Comparison of ENCODE assay signal across 17 cellular contexts in the genomic region with DNA sequence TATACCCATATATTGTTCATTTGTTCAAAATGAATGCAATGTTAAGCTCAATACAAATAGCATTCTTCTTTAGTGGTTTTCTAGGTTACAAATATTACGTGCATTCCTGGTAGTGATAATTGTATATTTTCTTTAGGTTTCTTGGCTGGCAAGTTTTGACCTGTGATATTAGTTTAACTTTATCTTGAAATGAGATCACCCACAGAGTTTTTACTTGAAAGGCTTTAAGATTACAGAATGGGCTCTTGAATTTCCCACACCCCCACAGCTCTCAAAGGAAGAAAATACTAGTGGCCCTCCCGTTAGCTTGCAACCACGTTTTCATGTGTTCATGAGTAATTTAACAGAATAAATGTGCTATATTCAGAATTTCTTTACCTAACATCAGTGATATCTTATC.
DNase-seq lines count a peak whose midpoint lies in the region; ATAC-seq, FAIRE-seq and TF ChIP-seq lines count a peak whose summit lies in the region.
"Had no signal": no experiment of that assay in that cellular context is flagged by ENCODE, and none has a peak within 500 bp of the region (broad histone marks: within the 10 kb centered on the region; RNA-seq: fewer than 3 reads in every experiment).

No MANE protein-coding gene starts in this region.

- H3K4me2 ChIP-seq in GM12878 (ENCODE audit: control insufficient read depth, insufficient read depth), result no peak overlapping the region
- no peak overlapping the region for H3K4me2 ChIP-seq in osteoblast (ENCODE audit: insufficient read depth, low read length)
- H3K4me2 ChIP-seq: A549, GM23338 had no signal

- no peak overlapping the region for H3K27ac ChIP-seq in GM12878 (ENCODE audit: control insufficient read depth, insufficient read depth)
- H3K27ac ChIP-seq in osteoblast (ENCODE audit: low read depth, low read length), result no peak overlapping the region
- H3K27ac ChIP-seq in A673 (ENCODE audit: low read depth, low read length, poor library complexity, severe bottlenecking), result no peak overlapping the region
- H3K27ac ChIP-seq in ascending aorta, result no peak overlapping the region
- H3K27ac ChIP-seq: A549 had no signal

- H3K4me3 ChIP-seq in GM12878 (no peak overlapping the region), epithelial cell of esophagus (ENCODE audit: low read length) (no peak overlapping the region), osteoblast (ENCODE audit: insufficient read depth, low read length) (no peak overlapping the region), A673 (ENCODE audit: low read depth, low read length, poor library complexity, severe bottlenecking) (no peak overlapping the region), ascending aorta (no peak overlapping the region)
- H3K4me3 ChIP-seq: A549, GM23338 had no signal

- ATAC-seq in GM12878 (no peak), GM21360 (IDR thresholded peaks at IDR 0.05; ENCODE audit: unreplicated experiment) (no peak)
- ATAC-seq: A549; CD8-positive, alpha-beta T cell; GM23338 had no signal

- peaks cover 1% of the 10 kb centered on the region for H3K36me3 Mint-ChIP-seq in osteocyte (ENCODE audit: unreplicated experiment)
- H3K36me3 Mint-ChIP-seq: CD14-positive monocyte; CD8-positive, alpha-beta T cell; IgD-negative memory B cell had no signal

- RAD21 ChIA-PET in GM12878 (lab: Charles Lee; ENCODE audit: unreplicated experiment), result no interaction called here

- CTCF ChIA-PET in GM12878 (lab: Yijun Ruan, JAX), result interaction anchor here (0.8 kb wide), 1 partner anchor 9 kb away, joined by 3 read pairs; no protein-coding TSS in a partner anchor
- CTCF ChIA-PET in A673 (lab: Charles Lee), result no interaction called here

- H3K4me3 Mint-ChIP-seq in osteocyte (ENCODE audit: unreplicated experiment), result no peak overlapping the region
- H3K4me3 Mint-ChIP-seq: CD14-positive monocyte; CD8-positive, alpha-beta T cell; GM23338; IgD-negative memory B cell had no signal

- no peaks in the 10 kb centered on the region for H3K4me1 Mint-ChIP-seq in osteocyte (ENCODE audit: unreplicated experiment)
- H3K4me1 Mint-ChIP-seq: CD14-positive monocyte, GM23338, IgD-negative memory B cell had no signal

- TF ChIP-seq EP300 in GM12878 (IDR thresholded peaks at IDR 0.05; ENCODE audit: borderline replicate concordance in 1 of 2, control insufficient read depth in 1 of 2, low read depth in 2 of 2, low read length in 2 of 2), result no peak

- H3K79me2 ChIP-seq in GM12878 (ENCODE audit: control insufficient read depth, insufficient read depth, low read length), result no peaks in the 10 kb centered on the region
- H3K79me2 ChIP-seq in osteoblast (ENCODE audit: insufficient read depth, low read length), result no peaks in the 10 kb centered on the region

- H3K27me3 Mint-ChIP-seq in osteocyte (ENCODE audit: unreplicated experiment), result no peaks in the 10 kb centered on the region
- H3K27me3 Mint-ChIP-seq: IgD-negative memory B cell had no signal

- peaks cover 11% of the 10 kb centered on the region for H3K9me3 Mint-ChIP-seq in osteocyte (ENCODE audit: unreplicated experiment)
- H3K9me3 Mint-ChIP-seq: CD8-positive, alpha-beta T cell had no signal

- DNase-seq in GM12878 (ENCODE audit: low read depth, low spot score) (no peak), epithelial cell of esophagus (ENCODE audit: low read depth) (peak; percentile 7), osteoblast (ENCODE audit: insufficient read length, low spot score, missing footprints) (no peak), A673 (ENCODE audit: low spot score) (no peak), osteocyte (ENCODE audit: extremely low spot score, unreplicated experiment) (no peak), ascending aorta (ENCODE audit: low spot score in 2 of 2) (no peak)
- DNase-seq: Caco-2; CD8-positive, alpha-beta T cell; DND-41; GF-D8; H7 had no signal

- H4K20me1 ChIP-seq in GM12878 (ENCODE audit: control insufficient read depth, insufficient read depth) (no peaks in the 10 kb centered on the region), osteoblast (ENCODE audit: insufficient read depth, low read length) (no peaks in the 10 kb centered on the region)

- SMC1A ChIA-PET in GM12878 (lab: Charles Lee; ENCODE audit: uncharacterized antibody, unreplicated experiment), result interaction anchor here (0.9 kb wide), 1 partner anchor 46 kb away, joined by 3 read pairs; no protein-coding TSS in a partner anchor

- FAIRE-seq in GM12878 (lab: Jason Lieb, UNC), result no peak
- FAIRE-seq: A549, GM18507 had no signal

- 24% methylated on average over 3 of the region's 3 CpGs for WGBS in GM12878 (ENCODE audit: insufficient coverage, insufficient replicate concordance, low lambda C conversion rate, missing lambda C conversion rate)

- H3K36me3 ChIP-seq in GM12878 (ENCODE audit: control insufficient read depth in 2 of 2, insufficient read depth in 2 of 2, low read length in 1 of 2) (no peaks in the 10 kb centered on the region), osteoblast (ENCODE audit: insufficient read depth, low read length) (no peaks in the 10 kb centered on the region), A673 (ENCODE audit: insufficient read depth, low read length, poor library complexity, severe bottlenecking) (no peaks in the 10 kb centered on the region), ascending aorta (no peaks in the 10 kb centered on the region)

- TF ChIP-seq POLR2A in GM12878 (IDR thresholded peaks at IDR 0.05; ENCODE audit: low read depth, low read length), result no peak

- no peak overlapping the region for H3K27ac Mint-ChIP-seq in osteocyte (ENCODE audit: unreplicated experiment)
- H3K27ac Mint-ChIP-seq: CD14-positive monocyte; CD8-positive, alpha-beta T cell; GM23338; IgD-negative memory B cell had no signal

- POLR2A ChIA-PET in GM12878 (lab: Charles Lee), result interaction anchor here (0.5 kb wide), 1 partner anchor 1848 kb away, joined by 3 read pairs; no protein-coding TSS in a partner anchor
- POLR2A ChIA-PET in A673 (lab: Charles Lee; ENCODE audit: low non-redundant PET), result no interaction called here

- H2AFZ ChIP-seq in GM12878 (ENCODE audit: control insufficient read depth, low read depth, low read length) (no peak overlapping the region), osteoblast (ENCODE audit: low read length) (peak overlapping the region; percentile 10)
- H2AFZ ChIP-seq: GM23338 had no signal

- BruUV-seq in GM12878 (replicated peaks; lab: Mats Ljungman, UMichigan) (no TSS peak), A673 (replicated peaks; lab: Mats Ljungman, UMichigan) (no TSS peak)

- in situ Hi-C loops in GM12878 (cut with MboI), result no loop called here

- no peaks in the 10 kb centered on the region for H3K4me1 ChIP-seq in GM12878 (ENCODE audit: control insufficient read depth, insufficient read depth, low read length)
- no peaks in the 10 kb centered on the region for H3K4me1 ChIP-seq in osteoblast (ENCODE audit: insufficient read depth, low read length)
- no peaks in the 10 kb centered on the region for H3K4me1 ChIP-seq in A673 (ENCODE audit: insufficient read depth, low read length, poor library complexity, severe bottlenecking)
- H3K4me1 ChIP-seq in ascending aorta, result no peaks in the 10 kb centered on the region
- H3K4me1 ChIP-seq: A549, Caco-2 had no signal

- H3K27me3 ChIP-seq in GM12878 (replicated peaks in 1 of 2; ENCODE audit: control insufficient read depth in 2 of 2, insufficient read depth in 2 of 2, low read length in 1 of 2) (no peaks in the 10 kb centered on the region), osteoblast (ENCODE audit: insufficient read depth, low read length) (no peaks in the 10 kb centered on the region), A673 (replicated peaks; ENCODE audit: insufficient read depth, low read depth, low read length, poor library complexity) (no peaks in the 10 kb centered on the region), ascending aorta (no peaks in the 10 kb centered on the region)

- TF ChIP-seq RAD21 in GM12878 (IDR thresholded peaks at IDR 0.05; ENCODE audit: insufficient read depth, low read depth, low read length), result no peak

- intact Hi-C loops in GM12878 (cut with micrococcal nuclease; ENCODE audit: unreplicated experiment) (no loop called here), A673 (cut with micrococcal nuclease; ENCODE audit: unreplicated experiment) (no loop called here), ascending aorta (cut with DNase I) (no loop called here)

- TF ChIP-seq CTCF in GM12878 (IDR thresholded peaks at IDR 0.05 in 2 of 3, conservative IDR thresholded peaks at IDR 0.05 in 1 of 3; ENCODE audit: control insufficient read depth in 2 of 3, extremely low read depth in 1 of 3, insufficient read depth in 1 of 3, low read depth in 3 of 3, low read length in 3 of 3), result no peak
- TF ChIP-seq CTCF in epithelial cell of esophagus (IDR thresholded peaks at IDR 0.05; ENCODE audit: insufficient read depth, low read depth, low read length, missing control alignments), result no peak
- TF ChIP-seq CTCF in osteoblast (IDR thresholded peaks at IDR 0.05; ENCODE audit: extremely low read depth, low read depth, low read length), result no peak
- TF ChIP-seq CTCF in A673 (conservative IDR thresholded peaks at IDR 0.05; ENCODE audit: low read depth, low read length), result no peak
- TF ChIP-seq CTCF in osteocyte (IDR thresholded peaks at IDR 0.05), result no peak
- no peak for TF ChIP-seq CTCF in ascending aorta (IDR thresholded peaks at IDR 0.05)

- no peak overlapping the region for H3K9ac ChIP-seq in GM12878 (ENCODE audit: control insufficient read depth, insufficient read depth, low read length)

- H3K9me3 ChIP-seq in GM12878 (replicated peaks; ENCODE audit: control insufficient read depth, insufficient read depth, low read length), result no peaks in the 10 kb centered on the region
- H3K9me3 ChIP-seq in osteoblast (ENCODE audit: low read depth, low read length), result no peaks in the 10 kb centered on the region
- no peaks in the 10 kb centered on the region for H3K9me3 ChIP-seq in A673 (ENCODE audit: low read depth, low read length, poor library complexity, severe bottlenecking)
- H3K9me3 ChIP-seq in ascending aorta, result peaks cover 0 to 3% of the 10 kb centered on the region in 2 donors
- H3K9me3 ChIP-seq: A549, Caco-2 had no signal

TF ChIP-seq in GM12878, 131 proteins besides CTCF, POLR2A, EP300 and RAD21 (continues in another document):
- TF ChIP-seq EZH2 (IDR thresholded peaks at IDR 0.05; ENCODE audit: borderline replicate concordance, control insufficient read depth, low read depth, low read length) (no peak), ASH2L (IDR thresholded peaks at IDR 0.05; ENCODE audit: borderline replicate concordance, low read depth) (no peak)
